In genomic region chr12:59444932-59445331, GRCh38 we compare ENCODE assay signal across 9 cellular contexts.
DNase-seq lines count a peak whose midpoint lies in the region; ATAC-seq, FAIRE-seq and TF ChIP-seq lines count a peak whose summit lies in the region.
"Had no signal": no experiment of that assay in that cellular context is flagged by ENCODE, and none has a peak within 500 bp of the region (broad histone marks: within the 10 kb centered on the region; RNA-seq: fewer than 3 reads in every experiment).

No MANE protein-coding gene starts in this region.

- no peak for DNase-seq in left ventricle myocardium inferior
- DNase-seq in Right ventricle myocardium inferior (ENCODE audit: missing footprints): no peak
- DNase-seq in bronchial epithelial cell (ENCODE audit: low read depth): peak; percentile 20
- no peak for DNase-seq in osteocyte (ENCODE audit: extremely low spot score, unreplicated experiment)
- DNase-seq in NCI-H510A (lab: John Stamatoyannopoulos, UW): no peak
- DNase-seq in HCEC 1CT: no peak

- H3K36me3 Mint-ChIP-seq in osteocyte (ENCODE audit: unreplicated experiment): no peaks in the 10 kb centered on the region

- no peak overlapping the region for H2AFZ ChIP-seq in Loucy (ENCODE audit: low read length)

- H3K27ac Mint-ChIP-seq in osteocyte (ENCODE audit: unreplicated experiment): no peak overlapping the region
- H3K27ac Mint-ChIP-seq: T-helper 1 cell treated with Interleukin-12 subunit alpha and Interleukin-12 subunit beta and Interleukin-4 antibody, amounts not matched to agents 30 μg/mL and 1 μg/mL, for 36 hours had no signal

- H3K27me3 Mint-ChIP-seq in osteocyte (ENCODE audit: unreplicated experiment): no peaks in the 10 kb centered on the region

- H3K36me3 ChIP-seq in left ventricle myocardium inferior: no peaks in the 10 kb centered on the region
- no peaks in the 10 kb centered on the region for H3K36me3 ChIP-seq in Loucy (ENCODE audit: insufficient read depth, low read length)
- H3K36me3 ChIP-seq in bronchial epithelial cell (ENCODE audit: control insufficient read depth, insufficient read depth, low read length): no peaks in the 10 kb centered on the region

- H4K20me1 ChIP-seq in Loucy (ENCODE audit: insufficient read depth, low read length, poor library complexity, severe bottlenecking): no peaks in the 10 kb centered on the region

- no peaks in the 10 kb centered on the region for H3K27me3 ChIP-seq in left ventricle myocardium inferior (ENCODE audit: low read depth)
- no peaks in the 10 kb centered on the region for H3K27me3 ChIP-seq in Loucy (ENCODE audit: insufficient read depth, low read length, poor library complexity, severe bottlenecking)
- no peaks in the 10 kb centered on the region for H3K27me3 ChIP-seq in bronchial epithelial cell (ENCODE audit: control insufficient read depth, insufficient read depth, low read length)

- H3K4me1 ChIP-seq in left ventricle myocardium inferior (no peaks in the 10 kb centered on the region), Loucy (ENCODE audit: insufficient read depth, low read length, poor library complexity, severe bottlenecking) (no peaks in the 10 kb centered on the region)

- H3K4me3 Mint-ChIP-seq in osteocyte (ENCODE audit: unreplicated experiment): no peak overlapping the region
- H3K4me3 Mint-ChIP-seq: T-helper 1 cell treated with Interleukin-12 subunit alpha and Interleukin-12 subunit beta and Interleukin-4 antibody, amounts not matched to agents 30 μg/mL and 1 μg/mL, for 36 hours had no signal

- ATAC-seq in Right ventricle myocardium inferior: no peak
- ATAC-seq in HG02973 (IDR thresholded peaks at IDR 0.05; ENCODE audit: unreplicated experiment): no peak

- no peaks in the 10 kb centered on the region for H3K79me2 ChIP-seq in Loucy (ENCODE audit: insufficient read depth, low read length)

- intact Hi-C loops in left ventricle myocardium inferior (cut with micrococcal nuclease): no loop called here
- intact Hi-C loops in Right ventricle myocardium inferior (cut with DNase I): loop anchor here (1.0 to 2.0 kb wide), 2 partner anchors 363 to 390 kb away; no protein-coding TSS in a partner anchor

- H3K4me1 Mint-ChIP-seq in osteocyte (ENCODE audit: unreplicated experiment): no peaks in the 10 kb centered on the region

- H3K4me2 ChIP-seq in Loucy (ENCODE audit: low read depth, low read length, poor library complexity, severe bottlenecking): no peak overlapping the region

- H3F3A ChIP-seq in Loucy (ENCODE audit: low read depth): no peaks in the 10 kb centered on the region

- H3K4me3 ChIP-seq in left ventricle myocardium inferior (no peak overlapping the region), Loucy (ENCODE audit: low read length, poor library complexity, severe bottlenecking) (no peak overlapping the region), bronchial epithelial cell (ENCODE audit: low read depth, low read length) (no peak overlapping the region)

- H3K9me2 ChIP-seq in Loucy (replicated peaks; ENCODE audit: low read depth, low read length): no peaks in the 10 kb centered on the region

- no peak overlapping the region for H3K9ac ChIP-seq in Loucy (ENCODE audit: low read depth, low read length, poor library complexity, severe bottlenecking)

- H3K9me3 Mint-ChIP-seq in osteocyte (ENCODE audit: unreplicated experiment): peaks cover 20% of the 10 kb centered on the region
- H3K9me3 Mint-ChIP-seq: T-helper 1 cell treated with Interleukin-12 subunit alpha and Interleukin-12 subunit beta and Interleukin-4 antibody, amounts not matched to agents 30 μg/mL and 1 μg/mL, for 36 hours had no signal

- H3K27ac ChIP-seq in left ventricle myocardium inferior (replicated peaks): no peak overlapping the region

- TF ChIP-seq CTCF in left ventricle myocardium inferior (IDR thresholded peaks at IDR 0.05; ENCODE audit: borderline replicate concordance) (peak; percentile 54), Loucy (conservative IDR thresholded peaks at IDR 0.05; ENCODE audit: low read length) (peak; percentile 68), bronchial epithelial cell (IDR thresholded peaks at IDR 0.05; ENCODE audit: insufficient read depth, low read length, severe bottlenecking) (peak; percentile 31), osteocyte (IDR thresholded peaks at IDR 0.05) (peak; percentile 20)

- no peak for FAIRE-seq in bronchial epithelial cell (lab: Jason Lieb, UNC)

- H3K9me3 ChIP-seq in left ventricle myocardium inferior (replicated peaks) (peaks cover 28% of the 10 kb centered on the region), Loucy (ENCODE audit: insufficient read depth, low read depth, low read length) (peaks cover 4% of the 10 kb centered on the region; the same call in 1 of the 2 replicates)
